8 cellular contexts compared by ENCODE assay signal in the genomic region with DNA sequence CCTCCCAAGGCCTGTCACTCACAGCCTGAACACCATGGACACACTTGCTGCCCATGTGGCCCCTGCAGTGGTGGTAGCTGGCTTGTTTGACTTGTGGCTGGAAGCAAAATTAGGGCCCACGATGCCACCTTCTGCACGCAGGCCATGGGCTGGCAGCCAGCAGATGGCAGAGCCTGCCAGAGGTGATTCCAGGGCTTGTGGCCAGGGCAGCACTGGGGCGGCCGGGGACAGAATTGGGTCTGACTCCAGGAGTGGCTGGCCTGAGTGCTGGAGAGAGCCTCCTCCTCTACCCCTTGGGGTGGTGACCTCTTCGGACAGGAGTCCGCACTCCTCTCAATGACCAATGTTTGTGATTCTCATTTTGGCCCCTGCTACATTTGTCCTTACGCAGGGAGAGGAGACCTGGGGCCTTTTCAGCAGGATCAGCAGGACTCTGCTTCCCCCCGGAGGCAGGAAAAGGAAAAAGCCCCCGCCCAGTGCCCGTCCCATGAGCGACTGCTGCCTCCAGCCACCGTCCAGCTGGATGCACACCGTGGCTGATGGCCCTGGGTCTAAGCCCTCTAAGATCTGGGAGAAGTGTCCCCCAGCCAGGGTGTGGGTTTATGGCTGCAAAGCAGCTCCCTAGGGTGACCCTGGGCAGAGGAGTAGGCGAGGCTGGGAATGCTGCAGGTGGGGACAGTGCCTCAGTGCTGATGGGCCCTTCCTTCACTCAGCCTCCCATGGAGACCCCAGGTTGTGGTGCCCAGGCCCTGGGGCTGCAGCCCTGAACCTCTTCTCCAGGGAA. TPM values are rescaled to one million over a fixed set of nuclear protein-coding genes. Genes with fewer than 3 reads are reported as not detected.
A peak's percentile ranks its signal among the peaks of the same experiment; 100 is the strongest.
DNase-seq lines count a peak whose midpoint lies in the region; ATAC-seq and TF ChIP-seq lines count a peak whose summit lies in the region.

No MANE protein-coding gene starts in this region.

- no peak for TF ChIP-seq POLR2A in uterus (IDR thresholded peaks at IDR 0.05)

- peak overlapping the region; percentile 1 for H3K4me2 ChIP-seq in SU-DHL-6 (ENCODE audit: low read depth, low read length, poor library complexity, severe bottlenecking)

- peaks cover 6% of the 10 kb centered on the region for H3K27me3 Mint-ChIP-seq in HFFc6 (ENCODE audit: insufficient read depth)
- H3K27me3 Mint-ChIP-seq in endodermal cell (ENCODE audit: insufficient read depth), result no peaks in the 10 kb centered on the region

- no peaks in the 10 kb centered on the region for H4K20me1 ChIP-seq in SU-DHL-6 (ENCODE audit: low read depth, low read length)

- H3K9ac ChIP-seq in SU-DHL-6 (ENCODE audit: low read length) (peak overlapping the region; percentile 26; the same call in 1 of the 2 replicates), endodermal cell (ENCODE audit: extremely low read depth, low read length, poor library complexity, severe bottlenecking) (no peak overlapping the region), mucosa of rectum (ENCODE audit: low read depth in 1 of 2, low read length in 2 of 2) (peak overlapping the region; percentile 24 to 64)

- no peaks in the 10 kb centered on the region for H3K79me2 ChIP-seq in SU-DHL-6 (ENCODE audit: insufficient read depth, low read length)

- H3K4me1 Mint-ChIP-seq in HFFc6 (ENCODE audit: low read depth) (peaks cover 11% of the 10 kb centered on the region; the same call in 1 of the 2 replicates), endodermal cell (peaks cover 9% of the 10 kb centered on the region)

- TF ChIP-seq CTCF in HFFc6 (IDR thresholded peaks at IDR 0.05) (peak; percentile 71), SU-DHL-6 (IDR thresholded peaks at IDR 0.05; ENCODE audit: insufficient read depth, low read length, poor library complexity, severe bottlenecking) (peak; percentile 4), endodermal cell (conservative IDR thresholded peaks at IDR 0.05) (peak; percentile 89), uterus (IDR thresholded peaks at IDR 0.05) (peak; percentile 51 to 79 (median 68))

- H3K4me3 Mint-ChIP-seq in HFFc6, result no peak overlapping the region
- H3K4me3 Mint-ChIP-seq in endodermal cell, result no peak overlapping the region

- ATAC-seq in HG02981 (IDR thresholded peaks at IDR 0.05; ENCODE audit: unreplicated experiment) (no peak), GM19023 (IDR thresholded peaks at IDR 0.05; ENCODE audit: unreplicated experiment) (no peak)

- no peaks in the 10 kb centered on the region for H3K36me3 ChIP-seq in SU-DHL-6 (ENCODE audit: low read length)
- no peaks in the 10 kb centered on the region for H3K36me3 ChIP-seq in endodermal cell (ENCODE audit: control insufficient read depth, insufficient read depth, low read length)
- H3K36me3 ChIP-seq in mucosa of rectum (ENCODE audit: control insufficient read depth in 2 of 2, insufficient read depth in 2 of 2, low read length in 2 of 2), result no peaks in the 10 kb centered on the region
- no peaks in the 10 kb centered on the region for H3K36me3 ChIP-seq in uterus

- no peak overlapping the region for H3K4me3 ChIP-seq in SU-DHL-6 (ENCODE audit: insufficient read depth, low read length, poor library complexity, severe bottlenecking)
- no peak overlapping the region for H3K4me3 ChIP-seq in endodermal cell (ENCODE audit: low read length)
- H3K4me3 ChIP-seq in mucosa of rectum (ENCODE audit: low read length in 2 of 2), result no peak overlapping the region
- no peak overlapping the region for H3K4me3 ChIP-seq in uterus

- intact Hi-C loops in uterus (cut with DNase I; ENCODE audit: low total_unique reads), result no loop called here

- no peak overlapping the region for H2AFZ ChIP-seq in SU-DHL-6 (ENCODE audit: low read depth, low read length, severe bottlenecking)

- H3K27ac Mint-ChIP-seq in HFFc6 (no peak overlapping the region), endodermal cell (no peak overlapping the region)

- 53 to 87% methylated on average over 3 to 14 of the region's 14 CpGs for WGBS in endodermal cell (ENCODE audit: insufficient coverage in 1 of 2, insufficient read length in 1 of 2), 2 experiments

- H3K27me3 ChIP-seq in SU-DHL-6 (ENCODE audit: low read length) (no peaks in the 10 kb centered on the region), endodermal cell (ENCODE audit: control insufficient read depth, insufficient read depth, low read length, poor library complexity, severe bottlenecking) (no peaks in the 10 kb centered on the region), mucosa of rectum (ENCODE audit: control insufficient read depth in 2 of 2, insufficient read depth in 2 of 2, low read length in 2 of 2) (no peaks in the 10 kb centered on the region), uterus (no peaks in the 10 kb centered on the region)

- H3K9me3 Mint-ChIP-seq in HFFc6 (no peaks in the 10 kb centered on the region), endodermal cell (no peaks in the 10 kb centered on the region)

- DNase-seq in Caki2 (ENCODE audit: low read depth) (peak; percentile 84), HFFc6 (peak; percentile 47), endodermal cell (peak; percentile 93), uterus (peak; percentile 61 to 67)

- in situ Hi-C loops in Caki2 (cut with HindIII; ENCODE audit: low pct_unique_long_range_greater_than_20kb, low sequenced_read_pairs), result no loop called here

- H3K36me3 Mint-ChIP-seq in HFFc6 (ENCODE audit: low read depth) (no peaks in the 10 kb centered on the region), endodermal cell (ENCODE audit: low read depth) (no peaks in the 10 kb centered on the region)

- H3K27ac ChIP-seq in SU-DHL-6 (ENCODE audit: low read depth, low read length), result peak overlapping the region; percentile 66
- peak overlapping the region; percentile 66 for H3K27ac ChIP-seq in endodermal cell (ENCODE audit: low read depth, low read length)
- H3K27ac ChIP-seq in mucosa of rectum (ENCODE audit: low read depth in 2 of 2, low read length in 2 of 2), result peak overlapping the region; percentile 5 to 38
- H3K27ac ChIP-seq in uterus, result peak overlapping the region; percentile 42 to 54

- no peaks in the 10 kb centered on the region for H3K9me3 ChIP-seq in SU-DHL-6 (ENCODE audit: insufficient read depth, low read length)
- H3K9me3 ChIP-seq in endodermal cell (ENCODE audit: control insufficient read depth, low read length), result no peaks in the 10 kb centered on the region
- no peaks in the 10 kb centered on the region for H3K9me3 ChIP-seq in mucosa of rectum (ENCODE audit: control insufficient read depth in 2 of 2, low read length in 2 of 2)
- no peaks in the 10 kb centered on the region for H3K9me3 ChIP-seq in uterus

- H3K4me1 ChIP-seq in endodermal cell (ENCODE audit: control insufficient read depth, insufficient read depth, low read length) (no peaks in the 10 kb centered on the region), mucosa of rectum (ENCODE audit: control insufficient read depth in 2 of 2, insufficient read depth in 2 of 2, low read length in 2 of 2) (peaks cover 26 to 34% of the 10 kb centered on the region in 2 donors), uterus (peaks cover 5 to 29% of the 10 kb centered on the region in 2 donors)

- peaks cover 18% of the 10 kb centered on the region for H3F3A ChIP-seq in SU-DHL-6 (ENCODE audit: insufficient read depth)

- no peaks in the 10 kb centered on the region for H3K9me2 ChIP-seq in SU-DHL-6 (replicated peaks; ENCODE audit: insufficient read depth, low read length)

RNA-seq across cellular contexts. Expression of a gene that starts 26.5 kb away (rescaled TPM):
- 17.5 and 26.9 TPM in 2 replicates for total RNA-seq in Caki2 (2014; rRNA removed; shearing (Covaris generic); ENCODE audit: low replicate concordance)
- 10 to 100 TPM; 36.3 to 42.5 (median 39.0) TPM for total RNA-seq in HFFc6 (2021; fragmentation: NEBNext Ultra II Directional; extraction: Animal tissue kit (Norgen Biotek cat#: 25700))
- total RNA-seq in endodermal cell (10 to 100 TPM; 22.6 to 27.5 TPM), uterus (10 to 100 TPM; 18.4 to 34.8 (median 22.7) TPM)
- 18.3 TPM for polyA plus RNA-seq in endodermal cell (2013, experiment 1 of 2)
- 17.5 TPM for polyA plus RNA-seq in endodermal cell (2013, experiment 2 of 2)

RNA-seq across cellular contexts. Expression of a gene that starts 54.5 kb away (rescaled TPM):
- total RNA-seq in Caki2 (2014; rRNA removed; shearing (Covaris generic); ENCODE audit: low replicate concordance), result 408 and 445 TPM in 2 replicates
- total RNA-seq in HFFc6 (2021; fragmentation: NEBNext Ultra II Directional; extraction: Animal tissue kit (Norgen Biotek cat#: 25700)), result 10 to 100 TPM; 27.7 to 32.4 (median 30.0) TPM
- total RNA-seq in endodermal cell (10 to 100 TPM; 20.5 to 30.2 TPM), uterus (100 to 1,000 TPM; 118 to 210 (median 145) TPM)
- 178 TPM for polyA plus RNA-seq in endodermal cell (2013, experiment 1 of 2)
- polyA plus RNA-seq in endodermal cell (2013, experiment 2 of 2), result 119 TPM

Comparison
In these comparisons a context has a peak if more than half of its experiments do, and no peak if none do; other contexts are left out.
1. CTCF ChIP-seq: peak in every context shown above with its lines; median percentile 89 in endodermal cell; 71 in HFFc6; 68 in uterus; 4 in SU-DHL-6.